In the genomic region with DNA sequence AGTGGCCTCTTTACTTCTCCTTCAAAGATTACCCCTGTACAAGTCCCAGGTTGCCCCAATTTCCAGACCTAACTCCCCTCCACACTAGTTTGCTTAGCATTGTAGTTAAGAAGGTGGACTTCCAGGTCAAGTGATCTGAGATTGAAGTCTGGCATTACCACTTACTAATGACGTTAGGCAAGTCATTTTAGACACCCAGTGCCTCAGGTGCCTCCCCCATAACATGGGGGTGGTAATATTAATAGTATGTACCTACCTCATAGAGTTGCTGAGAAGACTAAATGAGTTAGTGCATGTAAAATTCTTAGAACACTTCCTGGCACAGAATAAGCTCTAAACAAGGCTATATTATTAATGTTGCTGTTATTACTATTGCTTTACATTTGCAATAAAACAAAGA, we compare ENCODE assay signal across 7 cellular contexts.
"Had no signal": no experiment of that assay in that cellular context is flagged by ENCODE, and none has a peak within 500 bp of the region (broad histone marks: within the 10 kb centered on the region; RNA-seq: fewer than 3 reads in every experiment).

No MANE protein-coding gene starts in this region.

- H3K4me2 ChIP-seq: GM23338 had no signal

- H3K27ac ChIP-seq: GM23248 had no signal

- H3K4me1 ChIP-seq: HAP-1 had no signal

- H3K4me3 ChIP-seq: GM23248, GM23338, HAP-1 had no signal

- H3K9me3 ChIP-seq: HAP-1 had no signal

- H3K9ac ChIP-seq: GM23248 had no signal

- H3K36me3 ChIP-seq: HAP-1 had no signal

- DNase-seq: GM23248, GOT3, H7, H9, HFFc6 had no signal

- H2AFZ ChIP-seq: GM23248, GM23338 had no signal
